Comparison of ENCODE assay signal across 28 cellular contexts in genomic region chr19:31567776-31568175, GRCh38.
"Had no signal": no experiment of that assay in that cellular context is flagged by ENCODE, and none has a peak within 500 bp of the region (broad histone marks: within the 10 kb centered on the region; RNA-seq: fewer than 3 reads in every experiment).

No MANE protein-coding gene starts in this region.

- ATAC-seq: activated naive CD4-positive, alpha-beta T cell treated with anti-CD3 and anti-CD28 coated beads, Interleukin-2, amount 50 U/mL, for 72 hours; activated T-cell treated with anti-CD3 and anti-CD28 coated beads, Interleukin-2, amount 50 U/mL, for 72 hours; foreskin keratinocyte; gastrocnemius medialis; T-helper 17 cell had no signal

- H3K36me3 ChIP-seq: colonic mucosa, esophagus muscularis mucosa, gastrocnemius medialis had no signal

- H3K4me1 ChIP-seq: colonic mucosa, esophagus muscularis mucosa, foreskin keratinocyte, gastrocnemius medialis had no signal

- H3K27ac ChIP-seq: colonic mucosa, dorsolateral prefrontal cortex, esophagus muscularis mucosa, foreskin keratinocyte, gastrocnemius medialis had no signal

- H3K27me3 ChIP-seq: colonic mucosa, esophagus muscularis mucosa, foreskin keratinocyte, gastrocnemius medialis had no signal

- DNase-seq: activated CD4-positive, alpha-beta memory T cell treated with anti-CD3 and anti-CD28 coated beads, Interleukin-2, amount 10 ng/mL, durations not matched to agents 7 days and 5 days; activated CD4-positive, alpha-beta T cell treated with anti-CD3 and anti-CD28 coated beads for 1 hour; activated CD4-positive, alpha-beta T cell treated with anti-CD3 and anti-CD28 coated beads for 4 hours; activated CD4-positive, alpha-beta T cell treated with anti-CD3 and anti-CD28 coated beads, Interleukin-2, amount 10 ng/mL, durations not matched to agents 7 days and 5 days; activated CD4-positive, alpha-beta T cell treated with anti-CD3 and anti-CD28 coated beads, Interleukin-2, amount 50 U/mL, for 4 hours; activated CD8-positive, alpha-beta memory T cell treated with anti-CD3 and anti-CD28 coated beads, Interleukin-2, amount 50 U/mL, for 48 hours; activated gamma-delta T cell; activated naive CD4-positive, alpha-beta T cell; activated naive CD4-positive, alpha-beta T cell treated with anti-CD3 and anti-CD28 coated beads, Interleukin-2, amount 10 ng/mL, durations not matched to agents 7 days and 5 days; activated T-cell treated with anti-CD3 and anti-CD28 coated beads for 4 hours; activated T-cell treated with anti-CD3 and anti-CD28 coated beads, Interleukin-2, amount 50 U/mL, for 24 hours; activated T-cell treated with anti-CD3 and anti-CD28 coated beads, Interleukin-2, amount 50 U/mL, for 72 hours; amniotic stem cell; anterior cingulate cortex; caudate nucleus; cerebellar nuclear complex; colonic mucosa; dorsolateral prefrontal cortex; effector memory CD4-positive, alpha-beta T cell; erythroblast; foreskin keratinocyte; gastrocnemius medialis; glutamatergic neuron; T-helper 1 cell; T-helper 17 cell; T1000 had no signal

- H3K9me3 ChIP-seq: colonic mucosa, esophagus muscularis mucosa, gastrocnemius medialis had no signal

- H3K4me3 ChIP-seq: colonic mucosa, dorsolateral prefrontal cortex, esophagus muscularis mucosa, gastrocnemius medialis had no signal
